ENCODE assay signal across 12 cellular contexts in the genomic region with DNA sequence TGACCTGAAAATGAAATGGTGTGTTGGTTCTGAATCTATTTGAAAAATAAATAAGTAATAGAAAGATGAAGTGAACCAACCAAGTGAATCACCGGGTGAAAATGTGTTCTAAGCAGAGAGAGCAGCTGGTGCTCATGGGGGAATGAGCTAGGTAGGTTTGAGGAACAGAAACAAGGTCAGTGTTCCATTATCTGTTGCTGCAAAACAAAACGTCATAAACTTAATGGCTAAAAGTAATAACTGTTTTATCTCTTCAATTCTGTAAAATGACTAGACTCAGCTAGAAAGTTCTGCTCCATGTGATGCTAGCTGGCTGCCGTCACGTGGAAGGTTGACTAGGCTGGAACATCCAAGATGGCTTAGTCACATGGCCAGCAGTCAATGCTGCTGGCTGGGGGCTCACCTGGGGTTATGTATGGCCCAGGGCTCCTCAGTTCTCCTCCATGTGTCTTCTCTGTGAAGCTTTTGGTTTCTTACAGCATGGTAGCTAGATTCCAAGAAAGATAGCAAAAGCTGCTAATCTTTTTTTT. TPM values are rescaled to one million over a fixed set of nuclear protein-coding genes. Genes with fewer than 3 reads are reported as not detected.
A peak's percentile ranks its signal among the peaks of the same experiment; 100 is the strongest.
DNase-seq lines count a peak whose midpoint lies in the region; ATAC-seq and TF ChIP-seq lines count a peak whose summit lies in the region.
"Had no signal": no experiment of that assay in that cellular context is flagged by ENCODE, and none has a peak within 500 bp of the region (broad histone marks: within the 10 kb centered on the region; RNA-seq: fewer than 3 reads in every experiment).

No MANE protein-coding gene starts in this region.

- DNase-seq in GM10266 (ENCODE audit: extremely low spot score) (peak; percentile 53), T-cell (no peak), mesenteric fat pad (ENCODE audit: low spot score) (no peak), iPS-NIHi7 (ENCODE audit: extremely low spot score) (no peak)
- no peak for DNase-seq in stimulated activated naive CD4-positive, alpha-beta T cell (lab: John Stamatoyannopoulos, UW)
- DNase-seq in activated CD4-positive, alpha-beta T cell treated with anti-CD3 and anti-CD28 coated beads for 36 hours: no peak
- DNase-seq: activated CD8-positive, alpha-beta memory T cell treated with anti-CD3 and anti-CD28 coated beads, Interleukin-2, amount 50 U/mL, for 48 hours; GDM1; stimulated activated CD8-positive, alpha-beta memory T cell treated with anti-CD3 and anti-CD28 coated beads, Interleukin-4, amount 100 ng/mL, for 48 hours had no signal

- H3K36me3 Mint-ChIP-seq in T-cell: peaks cover 7% of the 10 kb centered on the region
- peaks cover 3% of the 10 kb centered on the region for H3K36me3 Mint-ChIP-seq in activated CD4-positive, alpha-beta T cell treated with anti-CD3 and anti-CD28 coated beads for 36 hours (ENCODE audit: low read depth)
- H3K36me3 Mint-ChIP-seq: natural killer cell treated with Interleukin-12 subunit alpha and Interleukin-12 subunit beta and Interleukin-15 and Interleukin-18, amount 100 ng/mL, for 72 hours had no signal

- peaks cover 43 to 81% (median 77%) of the 10 kb centered on the region in 3 donors for H3K4me1 Mint-ChIP-seq in T-cell
- H3K4me1 Mint-ChIP-seq in activated CD4-positive, alpha-beta T cell treated with anti-CD3 and anti-CD28 coated beads for 36 hours: peaks cover 39% of the 10 kb centered on the region

- H3K4me3 Mint-ChIP-seq in T-cell: peak overlapping the region in 1 of 3 donors; percentile 10
- H3K4me3 Mint-ChIP-seq in activated CD4-positive, alpha-beta T cell treated with anti-CD3 and anti-CD28 coated beads for 36 hours: no peak overlapping the region
- H3K4me3 Mint-ChIP-seq: natural killer cell treated with Interleukin-12 subunit alpha and Interleukin-12 subunit beta and Interleukin-15 and Interleukin-18, amount 100 ng/mL, for 72 hours had no signal

- ATAC-seq in GM19395 (IDR thresholded peaks at IDR 0.05; ENCODE audit: unreplicated experiment) (peak; percentile 96), HG03066 (IDR thresholded peaks at IDR 0.05; ENCODE audit: low read depth, unreplicated experiment) (peak; percentile 94), T-cell (replicated peaks in 1 of 4) (peak in 1 of 4 experiments; percentile 38)
- no peak for ATAC-seq in activated CD4-positive, alpha-beta T cell treated with anti-CD3 and anti-CD28 coated beads for 36 hours
- ATAC-seq: natural killer cell treated with Interleukin-12 subunit alpha and Interleukin-12 subunit beta and Interleukin-15 and Interleukin-18, amount 100 ng/mL, for 72 hours had no signal

- intact Hi-C loops in activated CD4-positive, alpha-beta T cell treated with anti-CD3 and anti-CD28 coated beads for 36 hours (cut with DNase I, micrococcal nuclease): no loop called here

- H3K27ac Mint-ChIP-seq in T-cell: peak overlapping the region; percentile 75 to 79
- no peak overlapping the region for H3K27ac Mint-ChIP-seq in activated CD4-positive, alpha-beta T cell treated with anti-CD3 and anti-CD28 coated beads for 36 hours
- H3K27ac Mint-ChIP-seq: natural killer cell treated with Interleukin-12 subunit alpha and Interleukin-12 subunit beta and Interleukin-15 and Interleukin-18, amount 100 ng/mL, for 72 hours had no signal

- H3K9me3 Mint-ChIP-seq in T-cell: peaks cover 1 to 13% (median 4%) of the 10 kb centered on the region in 3 donors
- H3K9me3 Mint-ChIP-seq in activated CD4-positive, alpha-beta T cell treated with anti-CD3 and anti-CD28 coated beads for 36 hours (ENCODE audit: low read depth): peaks cover 10% of the 10 kb centered on the region
- H3K9me3 Mint-ChIP-seq: natural killer cell treated with Interleukin-12 subunit alpha and Interleukin-12 subunit beta and Interleukin-15 and Interleukin-18, amount 100 ng/mL, for 72 hours had no signal

- TF ChIP-seq CTCF in GM10266 (IDR thresholded peaks at IDR 0.05; ENCODE audit: control insufficient read depth, insufficient read depth, low read depth, missing control alignments): no peak

- CTCF ChIA-PET in T-cell (lab: Charles Lee): interaction anchor here (0.6 to 1.8 kb wide), 12 partner anchors 8 to 138 kb away, joined by 3 to 6 read pairs (median 4); partner anchors contain the start of gene SH3BP5 (in 2 of the 2)
- CTCF ChIA-PET in activated CD4-positive, alpha-beta T cell treated with anti-CD3 and anti-CD28 coated beads for 36 hours (lab: Charles Lee): interaction anchor here (0.5 to 1.8 kb wide), 7 partner anchors 8 to 78 kb away, joined by 3 to 7 read pairs (median 4); no protein-coding TSS in a partner anchor

- POLR2A ChIA-PET in T-cell (lab: Charles Lee): interaction anchor here (0.6 to 1.3 kb wide), 3 partner anchors 13 to 38 kb away, joined by 5 to 6 read pairs (median 6); partner anchors contain the start of gene SH3BP5 (in 1 of the 2)
- POLR2A ChIA-PET in activated CD4-positive, alpha-beta T cell treated with anti-CD3 and anti-CD28 coated beads for 36 hours (lab: Charles Lee): interaction anchor here (0.6 kb wide), 1 partner anchor 289 kb away, joined by 3 read pairs; no protein-coding TSS in a partner anchor

- H3K27me3 Mint-ChIP-seq in T-cell: no peaks in the 10 kb centered on the region
- no peaks in the 10 kb centered on the region for H3K27me3 Mint-ChIP-seq in activated CD4-positive, alpha-beta T cell treated with anti-CD3 and anti-CD28 coated beads for 36 hours
- H3K27me3 Mint-ChIP-seq: natural killer cell treated with Interleukin-12 subunit alpha and Interleukin-12 subunit beta and Interleukin-15 and Interleukin-18, amount 100 ng/mL, for 72 hours had no signal

RNA-seq across cellular contexts. Expression of gene SH3BP5, which starts 13.3 kb away (rescaled TPM):
- total RNA-seq in T-cell: 10 to 100 TPM; 25.0 to 66.7 (median 41.7) TPM
- 108 TPM for total RNA-seq in mesenteric fat pad
- 1 to 10 TPM; 8.9 to 9.4 TPM for total RNA-seq in activated CD4-positive, alpha-beta T cell treated with anti-CD3 and anti-CD28 coated beads for 36 hours
